Comparison of ENCODE assay signal across 9 cellular contexts in the genomic region with DNA sequence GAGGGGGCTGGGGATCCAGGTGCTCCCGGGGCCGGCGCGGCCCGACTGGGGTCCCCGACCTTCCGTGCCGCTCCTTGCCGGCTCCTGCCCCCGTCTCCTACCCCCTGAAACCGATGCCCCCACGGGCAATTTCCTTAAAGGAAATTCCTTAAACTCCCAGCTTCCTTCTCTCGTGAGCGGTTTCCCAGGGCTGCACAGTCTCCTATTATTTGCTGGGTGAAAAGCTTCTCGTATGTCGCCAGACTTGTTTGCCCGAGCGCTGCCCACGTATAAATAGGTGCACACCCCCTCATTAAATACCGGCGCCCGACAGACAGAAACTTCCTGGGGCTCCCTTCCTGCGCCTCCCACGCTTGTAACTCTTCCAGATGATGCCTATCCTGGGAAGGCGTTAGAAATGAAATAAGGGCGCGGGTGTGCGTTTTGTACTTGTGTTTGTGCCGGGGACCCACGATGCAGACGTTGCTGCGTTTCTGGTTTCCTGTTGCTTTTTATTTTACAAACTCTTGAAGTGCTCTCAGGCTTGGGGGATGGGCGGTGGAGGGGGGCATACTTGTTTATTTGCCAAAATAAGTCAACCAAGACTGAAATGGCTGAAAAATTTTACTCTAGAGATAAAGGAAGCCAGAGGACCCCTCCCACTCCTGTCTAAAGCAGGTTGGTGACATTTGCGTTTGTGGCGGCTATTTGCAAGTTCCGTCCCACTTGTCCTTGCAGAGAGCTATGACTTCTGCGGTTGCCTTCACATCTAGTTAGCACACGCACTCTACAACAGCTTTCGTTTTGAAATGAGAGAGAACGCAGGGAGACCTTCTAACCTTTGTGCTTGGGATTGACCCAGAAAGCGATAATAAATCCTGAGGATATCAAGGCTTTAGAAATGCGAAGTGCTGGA. TPM values are rescaled to one million over a fixed set of nuclear protein-coding genes. Genes with fewer than 3 reads are reported as not detected.
DNase-seq lines count a peak whose midpoint lies in the region; ATAC-seq, FAIRE-seq and TF ChIP-seq lines count a peak whose summit lies in the region.
"Had no signal": no experiment of that assay in that cellular context is flagged by ENCODE, and none has a peak within 500 bp of the region (broad histone marks: within the 10 kb centered on the region; RNA-seq: fewer than 3 reads in every experiment).

No MANE protein-coding gene starts in this region.

- ATAC-seq in HG03460 (IDR thresholded peaks at IDR 0.05; ENCODE audit: unreplicated experiment) = no peak

- no peak for FAIRE-seq in bronchial epithelial cell (lab: Jason Lieb, UNC)
- FAIRE-seq: G401.6 had no signal

- TF ChIP-seq CTCF in bronchial epithelial cell (IDR thresholded peaks at IDR 0.05; ENCODE audit: insufficient read depth, low read length, severe bottlenecking) (no peak), kidney epithelial cell (IDR thresholded peaks at IDR 0.05; ENCODE audit: insufficient read depth, low read length, poor library complexity, severe bottlenecking) (no peak)

- H3K27me3 ChIP-seq in bronchial epithelial cell (ENCODE audit: control insufficient read depth, insufficient read depth, low read length) (no peaks in the 10 kb centered on the region), kidney epithelial cell (ENCODE audit: control insufficient read depth, insufficient read depth, low read length) (no peaks in the 10 kb centered on the region)

- peak overlapping the region; percentile 73 for H3K4me3 ChIP-seq in bronchial epithelial cell (ENCODE audit: low read depth, low read length)
- peak overlapping the region; percentile 78 for H3K4me3 ChIP-seq in kidney epithelial cell (ENCODE audit: low read depth, low read length)

- H3K36me3 ChIP-seq in bronchial epithelial cell (ENCODE audit: control insufficient read depth, insufficient read depth, low read length) (no peaks in the 10 kb centered on the region), kidney epithelial cell (ENCODE audit: control insufficient read depth, insufficient read depth, low read length) (no peaks in the 10 kb centered on the region)

- DNase-seq in NCI-H2107 treated with DMSO at 0.1 percent for 48 hours (lab: John Stamatoyannopoulos, UW; ENCODE audit: unreplicated experiment) (peak; percentile 70), NCI-H2107 (lab: John Stamatoyannopoulos, UW) (no peak), HK-2 (ENCODE audit: unreplicated experiment) (peak; percentile 52), SW480 (ENCODE audit: low spot score) (peak; percentile 68), bronchial epithelial cell (ENCODE audit: low read depth) (peak; percentile 68), kidney epithelial cell (ENCODE audit: low read depth) (no peak)
- DNase-seq in stimulated activated CD4-positive, alpha-beta T cell treated with anti-CD3 and anti-CD28 coated beads, Interleukin-2, amount 100 ng/mL, for 48 hours = peak; percentile 31 to 32

RNA-seq across cellular contexts. Expression of gene HIP1R, which starts 1.0 kb away (rescaled TPM):
- total RNA-seq in bronchial epithelial cell (36.1 TPM in 2 replicates), kidney epithelial cell (86.5 and 108 TPM in 2 replicates)

RNA-seq across cellular contexts. Expression of gene VPS37B, which starts 59.6 kb away (rescaled TPM):
- total RNA-seq in bronchial epithelial cell (22.7 and 25.0 TPM in 2 replicates), kidney epithelial cell (81.5 and 83.9 TPM in 2 replicates)

Comparison
In these comparisons a context has a peak if more than half of its experiments do, and no peak if none do; other contexts are left out.
1. DNase-seq: peak in NCI-H2107 treated with DMSO at 0.1 percent for 48 hours (single experiment), HK-2 (single experiment), SW480 (single experiment), bronchial epithelial cell (single experiment) and stimulated activated CD4-positive, alpha-beta T cell treated with anti-CD3 and anti-CD28 coated beads, Interleukin-2, amount 100 ng/mL, for 48 hours (2 of 2); none in NCI-H2107 (single experiment) and kidney epithelial cell (single experiment).